36 cellular contexts compared by ENCODE assay signal in the genomic region with DNA sequence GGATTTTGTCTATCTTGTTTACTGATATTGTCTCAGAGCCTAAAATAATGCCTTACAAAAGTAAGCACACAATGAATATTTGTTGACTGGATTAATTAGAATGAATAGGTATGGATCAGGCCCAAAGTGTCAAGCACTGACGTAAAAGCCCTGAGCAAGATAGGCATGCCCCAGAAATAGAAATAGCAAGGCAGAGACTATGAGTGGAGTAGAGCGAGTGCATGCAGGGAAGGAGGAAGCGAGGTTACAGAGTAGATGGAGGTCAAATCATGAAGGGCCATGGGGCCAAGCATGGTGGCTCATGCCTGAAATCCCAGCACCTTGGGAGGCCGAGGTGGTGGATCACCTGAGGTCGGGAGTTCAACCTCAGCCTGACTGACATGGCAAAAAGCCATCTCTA. TPM values are rescaled to one million over a fixed set of nuclear protein-coding genes. Genes with fewer than 3 reads are reported as not detected.
DNase-seq lines count a peak whose midpoint lies in the region; ATAC-seq and TF ChIP-seq lines count a peak whose summit lies in the region.
"Had no signal": no experiment of that assay in that cellular context is flagged by ENCODE, and none has a peak within 500 bp of the region (broad histone marks: within the 10 kb centered on the region; RNA-seq: fewer than 3 reads in every experiment).

No MANE protein-coding gene starts in this region.

- H3K4me1 Mint-ChIP-seq in GM23338 (no peaks in the 10 kb centered on the region; the same call in 2 of the 3 replicates), glutamatergic neuron (ENCODE audit: low read depth, unreplicated experiment) (peaks cover 1% of the 10 kb centered on the region)
- H3K4me1 Mint-ChIP-seq: B cell; CD14-positive monocyte; CD4-positive, alpha-beta memory T cell; CD4-positive, CD25-positive, alpha-beta regulatory T cell; CD8-positive, alpha-beta memory T cell had no signal

- H3K4me1 ChIP-seq in left ventricle myocardium inferior (peaks cover 5% of the 10 kb centered on the region), GM23338 (ENCODE audit: insufficient read depth) (no peaks in the 10 kb centered on the region)
- H3K4me1 ChIP-seq: A549; BE2C; BLaER1; BLaER1 treated with 17β-estradiol and CSF1 and Interleukin-3, amounts not matched to agents 10 nM and 100 nM had no signal

- intact Hi-C loops in Right ventricle myocardium superior (cut with DNase I), result no loop called here
- intact Hi-C loops in left ventricle myocardium inferior (cut with micrococcal nuclease), result no loop called here

- H3K27me3 Mint-ChIP-seq in GM23338 (ENCODE audit: insufficient read depth, low read depth, poor library complexity) (peaks cover 2% of the 10 kb centered on the region), glutamatergic neuron (ENCODE audit: unreplicated experiment) (no peaks in the 10 kb centered on the region)

- no peak overlapping the region for H3K4me2 ChIP-seq in GM23338
- H3K4me2 ChIP-seq: A549; BLaER1; BLaER1 treated with 17β-estradiol and CSF1 and Interleukin-3, amounts not matched to agents 10 nM and 100 nM had no signal

- H3K9me3 ChIP-seq in left ventricle myocardium inferior (replicated peaks), result no peaks in the 10 kb centered on the region
- H3K9me3 ChIP-seq: A549; BE2C; BLaER1; BLaER1 treated with 17β-estradiol and CSF1 and Interleukin-3, amounts not matched to agents 10 nM and 100 nM; Caco-2 had no signal

- H3K27ac ChIP-seq in left ventricle myocardium inferior (replicated peaks) (no peak overlapping the region), GM23338 (ENCODE audit: low read depth) (no peak overlapping the region)
- H3K27ac ChIP-seq: 22Rv1; A549; BLaER1; BLaER1 treated with 17β-estradiol and CSF1 and Interleukin-3, amounts not matched to agents 10 nM and 100 nM; C4-2B had no signal

- no peaks in the 10 kb centered on the region for H3K9me2 ChIP-seq in GM23338 (ENCODE audit: insufficient read depth)

- H3K27me3 ChIP-seq in left ventricle myocardium inferior (ENCODE audit: low read depth), result peaks cover 4% of the 10 kb centered on the region
- no peaks in the 10 kb centered on the region for H3K27me3 ChIP-seq in GM23338 (ENCODE audit: insufficient read depth)
- H3K27me3 ChIP-seq: BE2C; BLaER1; BLaER1 treated with 17β-estradiol and CSF1 and Interleukin-3, amounts not matched to agents 10 nM and 100 nM had no signal

- H3K27ac Mint-ChIP-seq in GM23338 (no peak overlapping the region), glutamatergic neuron (ENCODE audit: unreplicated experiment) (no peak overlapping the region)
- H3K27ac Mint-ChIP-seq: B cell; CD14-positive monocyte; CD4-positive, alpha-beta memory T cell; CD4-positive, alpha-beta T cell; CD4-positive, CD25-positive, alpha-beta regulatory T cell; CD8-positive, alpha-beta T cell had no signal

- TF ChIP-seq CTCF in left ventricle myocardium inferior (IDR thresholded peaks at IDR 0.05; ENCODE audit: borderline replicate concordance) (no peak), GM23338 (conservative IDR thresholded peaks at IDR 0.05; ENCODE audit: low read depth in 2 of 2) (no peak), glutamatergic neuron (IDR thresholded peaks at IDR 0.05; ENCODE audit: partially characterized antibody, unreplicated experiment) (no peak)

- ATAC-seq in Right ventricle myocardium superior (ENCODE audit: poor library complexity), result peak; percentile 46
- ATAC-seq in GM23338, result no peak
- ATAC-seq: A549; CD8-positive, alpha-beta T cell had no signal

- peak overlapping the region; percentile 59; the same call in 1 of the 2 replicates for H2AFZ ChIP-seq in GM23338

- no peak for DNase-seq in Right ventricle myocardium superior
- no peak for DNase-seq in left ventricle myocardium inferior
- DNase-seq in GM23338 (ENCODE audit: low spot score), result no peak
- no peak for DNase-seq in glutamatergic neuron
- DNase-seq: 8988T; ACHN; AML-193; BE2C; C1 segment of cervical spinal cord; Caco-2; Calu3; CD4-positive, alpha-beta memory T cell; CD4-positive, alpha-beta T cell; CD4-positive, CD25-positive, alpha-beta regulatory T cell; CD8-positive, alpha-beta memory T cell; CD8-positive, alpha-beta T cell; COR-L47; DMS 273 treated with DMSO at 0.1 percent for 48 hours; DMS153; DMS53; DMS79; DMS79 treated with DMSO at 0.1 percent for 48 hours; DND-41; EL had no signal

- H3K4me3 Mint-ChIP-seq in GM23338 (no peak overlapping the region), glutamatergic neuron (ENCODE audit: unreplicated experiment) (no peak overlapping the region)
- H3K4me3 Mint-ChIP-seq: B cell; CD14-positive monocyte; CD4-positive, alpha-beta memory T cell; CD4-positive, alpha-beta T cell; CD4-positive, CD25-positive, alpha-beta regulatory T cell; CD8-positive, alpha-beta memory T cell; CD8-positive, alpha-beta T cell had no signal

- no peaks in the 10 kb centered on the region for H3F3A ChIP-seq in GM23338 (replicated peaks; ENCODE audit: low read depth)

- no peaks in the 10 kb centered on the region for H3K36me3 Mint-ChIP-seq in GM23338 (ENCODE audit: low read depth)
- no peaks in the 10 kb centered on the region for H3K36me3 Mint-ChIP-seq in glutamatergic neuron (ENCODE audit: unreplicated experiment)
- H3K36me3 Mint-ChIP-seq: CD14-positive monocyte; CD4-positive, alpha-beta memory T cell; CD4-positive, CD25-positive, alpha-beta regulatory T cell; CD8-positive, alpha-beta memory T cell; CD8-positive, alpha-beta T cell had no signal

- no peaks in the 10 kb centered on the region for H3K9me3 Mint-ChIP-seq in GM23338
- H3K9me3 Mint-ChIP-seq in glutamatergic neuron (ENCODE audit: unreplicated experiment), result no peaks in the 10 kb centered on the region
- H3K9me3 Mint-ChIP-seq: CD4-positive, alpha-beta T cell; CD8-positive, alpha-beta memory T cell; CD8-positive, alpha-beta T cell had no signal

- H3K4me3 ChIP-seq in left ventricle myocardium inferior (no peak overlapping the region), GM23338 (no peak overlapping the region)
- H3K4me3 ChIP-seq: A549; BLaER1; BLaER1 treated with 17β-estradiol and CSF1 and Interleukin-3, amounts not matched to agents 10 nM and 100 nM had no signal

- no peaks in the 10 kb centered on the region for H4K20me1 ChIP-seq in GM23338 (replicated peaks; ENCODE audit: insufficient read depth)
- H4K20me1 ChIP-seq: BLaER1; BLaER1 treated with 17β-estradiol and CSF1 and Interleukin-3, amounts not matched to agents 10 nM and 100 nM had no signal

- H3K79me2 ChIP-seq in GM23338 (replicated peaks; ENCODE audit: insufficient read depth), result no peaks in the 10 kb centered on the region

- no peaks in the 10 kb centered on the region for H3K36me3 ChIP-seq in left ventricle myocardium inferior
- no peaks in the 10 kb centered on the region for H3K36me3 ChIP-seq in GM23338 (ENCODE audit: insufficient read depth)
- H3K36me3 ChIP-seq: BE2C; BLaER1; BLaER1 treated with 17β-estradiol and CSF1 and Interleukin-3, amounts not matched to agents 10 nM and 100 nM had no signal

TF ChIP-seq in GM23338, 12 proteins besides CTCF, POLR2A, EP300 and RAD21 (continues in another document):
- no peak for TF ChIP-seq JUNB (IDR thresholded peaks at IDR 0.05; ENCODE audit: unreplicated experiment)
- no peak for TF ChIP-seq EZH2phosphoT487 (IDR thresholded peaks at IDR 0.05; ENCODE audit: unreplicated experiment)
- no peak for TF ChIP-seq STAT1 (IDR thresholded peaks at IDR 0.05; ENCODE audit: unreplicated experiment)
- TF ChIP-seq EZH2 (IDR thresholded peaks at IDR 0.05; ENCODE audit: low read depth, unreplicated experiment), result no peak
- TF ChIP-seq POLR2AphosphoS5 (IDR thresholded peaks at IDR 0.05; ENCODE audit: low read depth), result no peak
- TF ChIP-seq NANOG (IDR thresholded peaks at IDR 0.05; ENCODE audit: borderline replicate concordance), result no peak
- TF ChIP-seq ZNF331 (CRISPR knock-in tag; IDR thresholded peaks at IDR 0.05; ENCODE audit: low read depth), result no peak

RNA-seq across cellular contexts. Expression of gene SFTPD, which starts 51.6 kb away (rescaled TPM):
- total RNA-seq in Right ventricle myocardium superior (0.81 TPM), left ventricle myocardium inferior (0.49 TPM), glutamatergic neuron (ENCODE audit: unreplicated experiment) (0.51 TPM)
- total RNA-seq in GM23338 (2014; rRNA removed; shearing (Covaris generic)), result 0.70 TPM in 1 of 2 replicates, not detected in the other
- polyA plus RNA-seq in GM23338 (2016; fragmentation: Nextera tagmentation; extraction: Ambion mirVana), result 0.23 TPM in 1 of 2 replicates, not detected in the other
- total RNA-seq: A172; A673; Calu3; CD4-positive, alpha-beta memory T cell; CD4-positive, alpha-beta T cell; CD4-positive, CD25-positive, alpha-beta regulatory T cell; CD8-positive, alpha-beta memory T cell; CD8-positive, alpha-beta T cell; Daoy had no signal
- polyA plus RNA-seq: AG04450; BJ; CD4-positive, alpha-beta memory T cell; CD4-positive, CD25-positive, alpha-beta regulatory T cell; CD8-positive, alpha-beta memory T cell had no signal
